13 cellular contexts compared by ENCODE assay signal in the genomic region with DNA sequence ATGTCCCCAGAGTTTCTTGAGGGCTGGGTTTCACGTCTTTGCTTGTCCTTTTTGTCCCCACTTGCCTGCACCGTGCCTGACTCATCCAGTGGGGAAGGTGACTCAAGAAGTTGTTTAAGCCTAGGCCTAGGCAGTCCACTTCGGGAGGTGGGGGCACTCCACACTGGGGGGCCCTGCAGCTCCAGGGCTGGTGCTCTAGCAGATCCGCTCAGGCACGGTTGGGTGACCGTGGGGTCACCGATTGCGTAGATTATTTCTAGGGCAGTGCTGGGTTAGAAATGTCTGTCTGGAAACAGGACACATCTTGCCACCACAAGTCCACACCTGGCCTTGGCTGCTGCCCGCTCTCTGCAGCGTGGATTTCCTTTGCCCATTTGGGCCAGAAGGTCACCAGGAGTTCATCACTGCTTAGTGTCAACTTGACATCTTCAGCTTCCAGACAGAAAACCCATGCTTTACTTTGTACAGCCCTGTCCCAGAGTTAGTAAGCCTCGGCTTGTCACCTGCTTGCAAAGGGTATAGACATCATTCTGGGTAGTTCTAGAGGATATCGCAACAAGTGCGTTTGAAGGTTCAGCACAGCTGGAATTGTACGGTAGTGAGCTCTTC. TPM values are rescaled to one million over a fixed set of nuclear protein-coding genes. Genes with fewer than 3 reads are reported as not detected.
A peak's percentile ranks its signal among the peaks of the same experiment; 100 is the strongest.
DNase-seq lines count a peak whose midpoint lies in the region; ATAC-seq and TF ChIP-seq lines count a peak whose summit lies in the region.
"Had no signal": no experiment of that assay in that cellular context is flagged by ENCODE, and none has a peak within 500 bp of the region (broad histone marks: within the 10 kb centered on the region; RNA-seq: fewer than 3 reads in every experiment).

No MANE protein-coding gene starts in this region.

- POLR2A ChIA-PET in T-cell (lab: Charles Lee) = no interaction called here

- peaks cover 11% of the 10 kb centered on the region for H3K36me3 Mint-ChIP-seq in neural crest cell (ENCODE audit: low read depth)
- peaks cover 7% of the 10 kb centered on the region; the same call in 1 of the 2 replicates for H3K36me3 Mint-ChIP-seq in HFFc6 (ENCODE audit: low read depth)
- H3K36me3 Mint-ChIP-seq in T-cell = peaks cover 18% of the 10 kb centered on the region

- H3K4me3 Mint-ChIP-seq in neural crest cell (no peak overlapping the region), HFFc6 (no peak overlapping the region), T-cell (no peak overlapping the region)

- peak overlapping the region; percentile 43 for H3K4me3 ChIP-seq in coronary artery
- H3K4me3 ChIP-seq: colonic mucosa had no signal

- H3K9me3 Mint-ChIP-seq in neural crest cell (no peaks in the 10 kb centered on the region), HFFc6 (no peaks in the 10 kb centered on the region), T-cell (no peaks in the 10 kb centered on the region)
- H3K9me3 Mint-ChIP-seq: CD4-positive, alpha-beta memory T cell had no signal

- no peak for ATAC-seq in HG03159 (IDR thresholded peaks at IDR 0.05; ENCODE audit: unreplicated experiment)
- no peak for ATAC-seq in T-cell (replicated peaks in 1 of 4)

- H3K4me1 Mint-ChIP-seq in neural crest cell (peaks cover 28% of the 10 kb centered on the region), HFFc6 (ENCODE audit: low read depth) (peaks cover 12% of the 10 kb centered on the region), T-cell (peaks cover 9 to 23% (median 11%) of the 10 kb centered on the region in 3 donors)

- CTCF ChIA-PET in T-cell (lab: Charles Lee) = interaction anchor here in 1 of 2 donors (0.5 kb wide), 1 partner anchor 147 kb away, joined by 4 read pairs; no protein-coding TSS in a partner anchor

- TF ChIP-seq CTCF in coronary artery (IDR thresholded peaks at IDR 0.05) (no peak), neural crest cell (conservative IDR thresholded peaks at IDR 0.05) (no peak), HFFc6 (IDR thresholded peaks at IDR 0.05) (no peak)

- DNase-seq in AG08395 (ENCODE audit: low spot score) (peak; percentile 38), HPDE6-E6E7 (ENCODE audit: extremely low spot score) (peak; percentile 64), coronary artery (ENCODE audit: low spot score) (peak; percentile 77), neural crest cell (ENCODE audit: low read depth, low spot score) (no peak), HFFc6 (no peak), NCI-H345 (lab: John Stamatoyannopoulos, UW) (no peak), T-cell (no peak)
- DNase-seq: activated CD4-positive, alpha-beta T cell treated with anti-CD3 and anti-CD28 coated beads, Interleukin-2, amount 50 U/mL, for 4 hours; activated naive CD4-positive, alpha-beta T cell; CD4-positive, alpha-beta memory T cell; NCI-H1436 treated with DMSO at 0.1 percent for 48 hours had no signal

- H3K27me3 Mint-ChIP-seq in neural crest cell (ENCODE audit: low read depth) (peaks cover 3% of the 10 kb centered on the region), HFFc6 (ENCODE audit: insufficient read depth) (no peaks in the 10 kb centered on the region; the same call in 1 of the 2 replicates), T-cell (no peaks in the 10 kb centered on the region)
- H3K27me3 Mint-ChIP-seq: CD4-positive, alpha-beta memory T cell had no signal

- peak overlapping the region; percentile 64 to 74 for H3K27ac ChIP-seq in coronary artery
- H3K27ac ChIP-seq: colonic mucosa had no signal

- peak overlapping the region; percentile 32 for H3K27ac Mint-ChIP-seq in neural crest cell (ENCODE audit: unreplicated experiment)
- H3K27ac Mint-ChIP-seq in HFFc6 = no peak overlapping the region
- H3K27ac Mint-ChIP-seq in T-cell = peak overlapping the region in 1 of 2 donors; percentile 3

RNA-seq across cellular contexts. Expression of gene C20orf144, which starts 13.6 kb away (rescaled TPM):
- total RNA-seq in neural crest cell (0.44 and 0.82 TPM in 2 replicates), T-cell (under 1 TPM in 4 of 5 donors, not detected in 1; 0.16 to 0.26 (median 0.22) TPM)
- total RNA-seq in HFFc6 (2021; fragmentation: NEBNext Ultra II Directional; extraction: Animal tissue kit (Norgen Biotek cat#: 25700)) = under 1 TPM in 5 of 6 experiments, not detected in 1; 0.10 to 0.31 (median 0.23) TPM

RNA-seq across cellular contexts. Expression of gene ACTL10, which starts 18.2 kb away (rescaled TPM):
- total RNA-seq in neural crest cell (0.75 TPM in 2 replicates), T-cell (1 to 10 TPM; 1.1 to 7.9 (median 6.1) TPM)
- 1 to 10 TPM; 1.6 to 2.3 (median 1.8) TPM for total RNA-seq in HFFc6 (2021; fragmentation: NEBNext Ultra II Directional; extraction: Animal tissue kit (Norgen Biotek cat#: 25700))

RNA-seq across cellular contexts. Expression of gene NECAB3, which starts 25.7 kb away (rescaled TPM):
- total RNA-seq in neural crest cell (56.0 and 63.3 TPM in 2 replicates), T-cell (10 to 100 TPM in 3 of 5 donors, 1 to 10 TPM in 2; 8.5 to 33.9 (median 28.9) TPM)
- 10 to 100 TPM; 24.9 to 30.0 (median 27.0) TPM for total RNA-seq in HFFc6 (2021; fragmentation: NEBNext Ultra II Directional; extraction: Animal tissue kit (Norgen Biotek cat#: 25700))

RNA-seq across cellular contexts. Expression of gene E2F1, which starts 37.7 kb away (rescaled TPM):
- total RNA-seq in neural crest cell (84.8 and 94.9 TPM in 2 replicates), T-cell (1 to 10 TPM; 1.8 to 7.4 (median 4.6) TPM)
- 10 to 100 TPM; 11.3 to 21.7 (median 20.2) TPM for total RNA-seq in HFFc6 (2021; fragmentation: NEBNext Ultra II Directional; extraction: Animal tissue kit (Norgen Biotek cat#: 25700))

Comparison
In these comparisons a context has a peak if more than half of its experiments do, and no peak if none do; other contexts are left out.
1. DNase-seq: peak in AG08395 (single experiment), HPDE6-E6E7 (single experiment) and coronary artery (single experiment); none in neural crest cell (single experiment), HFFc6 (single experiment), NCI-H345 (single experiment) and T-cell (0 of 34).